Comparison of ENCODE assay signal across 12 cellular contexts in the genomic region with DNA sequence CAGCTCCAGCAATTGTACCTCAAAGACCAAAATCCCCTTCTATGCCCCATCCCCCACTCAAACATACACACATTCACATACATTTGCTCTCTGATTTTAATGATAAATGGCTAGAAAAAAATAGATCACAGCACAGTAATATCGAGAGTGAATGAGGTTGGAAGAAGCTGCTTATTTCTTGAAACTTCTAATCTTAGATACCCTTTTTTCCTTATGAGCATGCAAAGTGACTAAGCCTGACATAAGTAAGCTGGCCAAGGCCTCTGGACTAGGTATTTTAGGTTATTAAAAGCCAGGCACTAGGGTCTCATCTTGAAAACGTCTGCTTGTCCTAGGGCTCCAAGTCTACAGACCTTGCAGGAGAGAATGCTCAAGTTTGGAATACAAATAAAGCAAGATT.
A peak's percentile ranks its signal among the peaks of the same experiment; 100 is the strongest.
DNase-seq lines count a peak whose midpoint lies in the region; ATAC-seq lines count a peak whose summit lies in the region.
"Had no signal": no experiment of that assay in that cellular context is flagged by ENCODE, and none has a peak within 500 bp of the region (broad histone marks: within the 10 kb centered on the region; RNA-seq: fewer than 3 reads in every experiment).

No MANE protein-coding gene starts in this region.

- H3K4me3 ChIP-seq in CD4-positive, alpha-beta memory T cell (ENCODE audit: low read length in 2 of 2): no peak overlapping the region
- no peak overlapping the region for H3K4me3 ChIP-seq in adipocyte (ENCODE audit: low read length)
- H3K4me3 ChIP-seq: Peyer's patch had no signal

- H3K9me3 Mint-ChIP-seq in CD4-positive, alpha-beta memory T cell: peaks cover 0 to 7% (median 0%) of the 10 kb centered on the region in 8 donors

- peak overlapping the region in 4 of 7 donors; percentile 2 to 53 (median 24) for H3K27ac Mint-ChIP-seq in CD4-positive, alpha-beta memory T cell

- H3K4me3 Mint-ChIP-seq in CD4-positive, alpha-beta memory T cell: no peak overlapping the region

- peaks cover 12 to 34% of the 10 kb centered on the region in 2 donors for H3K36me3 Mint-ChIP-seq in CD4-positive, alpha-beta memory T cell

- ATAC-seq in GM18907 (IDR thresholded peaks at IDR 0.05; ENCODE audit: unreplicated experiment) (peak; percentile 71), HG02973 (IDR thresholded peaks at IDR 0.05; ENCODE audit: unreplicated experiment) (peak; percentile 48)

- H3K27me3 ChIP-seq in CD4-positive, alpha-beta memory T cell (ENCODE audit: insufficient read depth, low read length): no peaks in the 10 kb centered on the region
- no peaks in the 10 kb centered on the region for H3K27me3 ChIP-seq in adipocyte (replicated peaks; ENCODE audit: control insufficient read depth, insufficient read depth, low read length)
- H3K27me3 ChIP-seq: Peyer's patch had no signal

- H3K36me3 ChIP-seq in CD4-positive, alpha-beta memory T cell (ENCODE audit: insufficient read depth, low read length): no peaks in the 10 kb centered on the region
- H3K36me3 ChIP-seq in adipocyte (ENCODE audit: control insufficient read depth, insufficient read depth, low read length, severe bottlenecking): peaks cover 42% of the 10 kb centered on the region
- H3K36me3 ChIP-seq: Peyer's patch had no signal

- intact Hi-C loops in CD4-positive, alpha-beta memory T cell (cut with micrococcal nuclease): no loop called here

- no peaks in the 10 kb centered on the region for H3K9me3 ChIP-seq in CD4-positive, alpha-beta memory T cell (ENCODE audit: control insufficient read depth in 1 of 2, low read length in 2 of 2)
- H3K9me3 ChIP-seq in adipocyte (ENCODE audit: control insufficient read depth, low read length): no peaks in the 10 kb centered on the region
- H3K9me3 ChIP-seq: Peyer's patch had no signal

- POLR2A ChIA-PET in CD4-positive, alpha-beta memory T cell (lab: Charles Lee; ENCODE audit: partially characterized antibody): interaction anchor here (0.6 kb wide), 1 partner anchor 133 kb away, joined by 3 read pairs; no protein-coding TSS in a partner anchor

- H3K27ac ChIP-seq in CD4-positive, alpha-beta memory T cell (ENCODE audit: low read depth, low read length): no peak overlapping the region
- H3K27ac ChIP-seq: C4-2B had no signal

- peaks cover 18% of the 10 kb centered on the region for H3K4me1 ChIP-seq in CD4-positive, alpha-beta memory T cell (ENCODE audit: insufficient read depth, low read length)
- H3K4me1 ChIP-seq in adipocyte (ENCODE audit: control insufficient read depth, insufficient read depth, low read length): peaks cover 71% of the 10 kb centered on the region
- H3K4me1 ChIP-seq: Peyer's patch had no signal

- H3K4me1 Mint-ChIP-seq in CD4-positive, alpha-beta memory T cell: peaks cover 23 to 39% (median 27%) of the 10 kb centered on the region in 4 donors

- DNase-seq in CD4-positive, alpha-beta memory T cell: no peak
- DNase-seq in adipocyte (ENCODE audit: low read depth): no peak
- DNase-seq in NCI-H1436 treated with DMSO at 0.1 percent for 48 hours (lab: John Stamatoyannopoulos, UW): no peak
- DNase-seq in NCI-H774 (lab: John Stamatoyannopoulos, UW): no peak
- no peak for DNase-seq in stimulated activated CD8-positive, alpha-beta memory T cell treated with anti-CD3 and anti-CD28 coated beads, Interleukin-4, amount 100 ng/mL, for 48 hours
- DNase-seq in NAMALWA (ENCODE audit: low spot score): no peak
- DNase-seq: activated CD4-positive, alpha-beta T cell treated with anti-CD3 and anti-CD28 coated beads, Interleukin-2, amount 50 U/mL, for 48 hours; KBM-7; Peyer's patch had no signal

- H3K27me3 Mint-ChIP-seq in CD4-positive, alpha-beta memory T cell: no peaks in the 10 kb centered on the region

- CTCF ChIA-PET in CD4-positive, alpha-beta memory T cell (lab: Charles Lee; ENCODE audit: partially characterized antibody): interaction anchor here (1.0 kb wide), 1 partner anchor 11 kb away, joined by 3 read pairs; no protein-coding TSS in a partner anchor

- peak overlapping the region; percentile 70 for H3K9ac ChIP-seq in adipocyte (ENCODE audit: low read length)
